In the genomic region with DNA sequence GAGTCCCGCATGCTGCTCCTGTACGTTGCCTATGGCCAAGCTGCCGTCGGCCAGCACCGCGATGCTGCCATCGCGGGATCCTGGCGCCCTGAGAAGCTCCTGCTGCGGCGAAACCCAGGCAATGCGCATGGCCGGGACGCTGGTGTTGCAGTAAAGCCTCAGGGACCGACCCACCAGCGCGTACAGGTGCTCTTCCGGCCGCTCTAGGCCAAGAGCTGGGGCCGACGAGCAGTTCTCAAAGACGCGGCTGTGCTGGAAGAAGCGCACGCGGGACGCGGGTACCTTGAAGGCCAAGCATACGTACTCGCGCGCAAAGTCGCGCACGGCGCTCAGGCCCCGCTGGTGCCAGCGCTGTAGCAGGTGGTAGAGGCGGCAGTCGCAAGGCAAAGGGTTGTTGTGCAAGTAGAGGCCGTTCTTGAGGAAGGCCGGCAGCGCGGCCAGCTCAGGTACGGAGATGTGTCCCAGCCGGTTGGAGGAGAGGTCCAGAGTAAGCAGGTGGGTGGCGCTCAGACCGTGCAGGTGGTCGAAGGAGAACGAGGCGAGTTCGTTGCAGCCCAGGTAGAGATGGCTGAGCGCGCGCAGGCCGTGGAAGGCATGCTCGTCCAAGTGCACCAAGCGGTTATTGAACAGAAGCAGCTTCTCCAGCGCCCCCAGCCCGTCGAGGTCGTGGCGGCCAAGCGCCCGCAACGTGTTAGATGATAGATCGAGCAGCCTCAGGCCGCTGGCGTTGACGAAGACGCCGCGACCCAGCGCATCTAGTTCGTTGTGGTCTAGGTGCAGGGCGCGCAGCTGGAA, we compare ENCODE assay signal across 8 cellular contexts. TPM values are rescaled to one million over a fixed set of nuclear protein-coding genes. Genes with fewer than 3 reads are reported as not detected.
A peak's percentile ranks its signal among the peaks of the same experiment; 100 is the strongest.
DNase-seq lines count a peak whose midpoint lies in the region; ATAC-seq and TF ChIP-seq lines count a peak whose summit lies in the region.

No MANE protein-coding gene starts in this region.

- H3K4me3 ChIP-seq in cardiac muscle cell, result peak overlapping the region; percentile 57
- peak overlapping the region; percentile 36 for H3K4me3 ChIP-seq in urinary bladder (ENCODE audit: low read depth, low read length)

- no peak for ATAC-seq in left ventricle myocardium superior
- no peak for ATAC-seq in GM21390 (IDR thresholded peaks at IDR 0.05; ENCODE audit: unreplicated experiment)

- BruUV-seq in MCF 10A (replicated peaks; lab: Mats Ljungman, UMichigan), result no TSS peak

- WGBS in urinary bladder, result 22% methylated on average over 77 of the region's 77 CpGs

- intact Hi-C loops in left ventricle myocardium superior (cut with micrococcal nuclease) (no loop called here), MCF 10A (cut with micrococcal nuclease) (no loop called here)

- peak; percentile 11 to 22 for DNase-seq in cardiac muscle cell (ENCODE audit: low read depth in 1 of 2, low spot score in 1 of 2)
- DNase-seq in left ventricle myocardium superior, result no peak
- no peak for DNase-seq in MCF 10A (ENCODE audit: unreplicated experiment)
- peak; percentile 27 to 28 for DNase-seq in lung microvascular endothelial cell (ENCODE audit: low read depth in 2 of 2)
- no peak for DNase-seq in AG20443 (ENCODE audit: low spot score)
- DNase-seq in NOMO-1 treated with DMSO at 0.1 percent for 48 hours (lab: John Stamatoyannopoulos, UW; ENCODE audit: unreplicated experiment), result no peak

- peaks cover 4% of the 10 kb centered on the region for H3K36me3 ChIP-seq in cardiac muscle cell
- H3K36me3 ChIP-seq in urinary bladder (ENCODE audit: insufficient read depth), result no peaks in the 10 kb centered on the region

- H3K27me3 Mint-ChIP-seq in MCF 10A (ENCODE audit: insufficient read depth, unreplicated experiment), result no peaks in the 10 kb centered on the region

- peaks cover 54% of the 10 kb centered on the region for H3K36me3 Mint-ChIP-seq in MCF 10A (ENCODE audit: insufficient read depth, unreplicated experiment)

- H3K27me3 ChIP-seq in cardiac muscle cell, result no peaks in the 10 kb centered on the region

- no peaks in the 10 kb centered on the region for H3K9me3 ChIP-seq in cardiac muscle cell (ENCODE audit: low read depth)

- H3K27ac Mint-ChIP-seq in MCF 10A (ENCODE audit: low read depth, unreplicated experiment), result no peak overlapping the region

- H3K27ac ChIP-seq in cardiac muscle cell, result no peak overlapping the region
- no peak overlapping the region for H3K27ac ChIP-seq in urinary bladder (ENCODE audit: low read depth)

- TF ChIP-seq CTCF in cardiac muscle cell (IDR thresholded peaks at IDR 0.05; ENCODE audit: low read depth, low read length), result no peak
- no peak for TF ChIP-seq CTCF in MCF 10A (IDR thresholded peaks at IDR 0.05; ENCODE audit: unreplicated experiment)

- H3K4me1 ChIP-seq in cardiac muscle cell (ENCODE audit: low read depth), result no peaks in the 10 kb centered on the region
- no peaks in the 10 kb centered on the region for H3K4me1 ChIP-seq in urinary bladder (ENCODE audit: insufficient read depth)

- CTCF ChIA-PET in MCF 10A (lab: Yijun Ruan, JAX), result interaction anchor here (0.6 to 1.3 kb wide), 5 partner anchors 46 to 325 kb away, joined by 3 read pairs; no protein-coding TSS in a partner anchor

- no peaks in the 10 kb centered on the region for H3K9me3 Mint-ChIP-seq in MCF 10A (ENCODE audit: unreplicated experiment)

- peak overlapping the region; percentile 59 for H3K4me3 Mint-ChIP-seq in MCF 10A (ENCODE audit: unreplicated experiment)

- POLR2A ChIA-PET in MCF 10A (lab: Yijun Ruan, JAX), result interaction anchor here (1.4 kb wide), 2 partner anchors 8 to 68 kb away, joined by 4 to 5 read pairs; a partner anchor contains a TSS

- H3K4me1 Mint-ChIP-seq in MCF 10A (ENCODE audit: insufficient read depth, unreplicated experiment), result peaks cover 9% of the 10 kb centered on the region

RNA-seq across cellular contexts. Expression of a gene that starts 0.9 kb away (rescaled TPM):
- total RNA-seq in cardiac muscle cell (2.3 and 5.2 TPM in 2 replicates), left ventricle myocardium superior (not detected), MCF 10A (2022) (0.79 TPM in 1 of 2 replicates, not detected in the other), lung microvascular endothelial cell (under 0.01 and 0.40 TPM in 2 replicates), urinary bladder (not detected)
- polyA plus RNA-seq in cardiac muscle cell (0.46 and 2.6 TPM in 2 replicates), urinary bladder (1.1 TPM)

RNA-seq across cellular contexts. Expression of a gene that starts 5.1 kb away (rescaled TPM):
- total RNA-seq in cardiac muscle cell, result 27.6 and 41.3 TPM in 2 replicates
- 23.9 and 29.3 TPM in 2 replicates for polyA plus RNA-seq in cardiac muscle cell
- 16.4 TPM for total RNA-seq in left ventricle myocardium superior
- total RNA-seq in MCF 10A (2022), result 84.3 and 88.1 TPM in 2 replicates
- 12.9 and 19.4 TPM in 2 replicates for total RNA-seq in lung microvascular endothelial cell
- total RNA-seq in urinary bladder, result 11.3 TPM
- polyA plus RNA-seq in urinary bladder, result 17.9 TPM

RNA-seq across cellular contexts. Expression of a gene that starts 29.3 kb away (rescaled TPM):
- 41.7 and 51.1 TPM in 2 replicates for total RNA-seq in cardiac muscle cell
- 35.5 and 42.3 TPM in 2 replicates for polyA plus RNA-seq in cardiac muscle cell
- 45.3 TPM for total RNA-seq in left ventricle myocardium superior
- total RNA-seq in MCF 10A (2022), result 47.8 and 48.6 TPM in 2 replicates
- total RNA-seq in lung microvascular endothelial cell, result 14.8 and 23.2 TPM in 2 replicates
- 15.9 TPM for total RNA-seq in urinary bladder
- polyA plus RNA-seq in urinary bladder, result 29.3 TPM

RNA-seq across cellular contexts. Expression of a gene that starts 29.3 kb away (rescaled TPM):
- total RNA-seq in cardiac muscle cell, result 41.5 and 48.7 TPM in 2 replicates
- 31.3 and 37.4 TPM in 2 replicates for polyA plus RNA-seq in cardiac muscle cell
- 6.6 TPM for total RNA-seq in left ventricle myocardium superior
- 16.3 and 18.2 TPM in 2 replicates for total RNA-seq in MCF 10A (2022)
- 1.5 and 2.2 TPM in 2 replicates for total RNA-seq in lung microvascular endothelial cell
- 5.5 TPM for total RNA-seq in urinary bladder
- polyA plus RNA-seq in urinary bladder, result 11.2 TPM

RNA-seq across cellular contexts. Expression of a gene that starts 44.5 kb away (rescaled TPM):
- total RNA-seq in cardiac muscle cell (165 and 185 TPM in 2 replicates), left ventricle myocardium superior (113 TPM), MCF 10A (2022) (95.8 and 127 TPM in 2 replicates), lung microvascular endothelial cell (88.3 and 92.1 TPM in 2 replicates), urinary bladder (51.4 TPM)
- polyA plus RNA-seq in cardiac muscle cell (216 and 247 TPM in 2 replicates), urinary bladder (73.4 TPM)

Comparison
In these comparisons a context has a peak if more than half of its experiments do, and no peak if none do; other contexts are left out.
1. DNase-seq: peak in cardiac muscle cell (2 of 2) and lung microvascular endothelial cell (2 of 2); none in left ventricle myocardium superior (single experiment), MCF 10A (single experiment), AG20443 (single experiment) and NOMO-1 treated with DMSO at 0.1 percent for 48 hours (single experiment).